Comparison of ENCODE assay signal across 17 cellular contexts in genomic region chr4:105719214-105719613, GRCh38.
"Had no signal": no experiment of that assay in that cellular context is flagged by ENCODE, and none has a peak within 500 bp of the region (broad histone marks: within the 10 kb centered on the region; RNA-seq: fewer than 3 reads in every experiment).

No MANE protein-coding gene starts in this region.

- H3K27me3 Mint-ChIP-seq: IgD-negative memory B cell had no signal

- DNase-seq: Kasumi-1, MM.1S, NCI-H1092 treated with DMSO at 0.1 percent for 48 hours, NCI-H1436, NCI-H187, NCI-H2029, NCI-H2081 treated with DMSO at 0.1 percent for 48 hours, NCI-H2171, NCI-H226, NCI-H446 treated with DMSO at 0.1 percent for 48 hours, NCI-H510A treated with DMSO at 0.1 percent for 48 hours, NCI-H526, NCI-H82, Right ventricle myocardium superior, RPMI8226, SIG-M5 had no signal

- H3K27ac Mint-ChIP-seq: IgD-negative memory B cell had no signal

- H3K4me3 Mint-ChIP-seq: IgD-negative memory B cell had no signal

- H3K9me3 Mint-ChIP-seq: IgD-negative memory B cell had no signal
